Comparison of ENCODE assay signal across 8 cellular contexts in the genomic region with DNA sequence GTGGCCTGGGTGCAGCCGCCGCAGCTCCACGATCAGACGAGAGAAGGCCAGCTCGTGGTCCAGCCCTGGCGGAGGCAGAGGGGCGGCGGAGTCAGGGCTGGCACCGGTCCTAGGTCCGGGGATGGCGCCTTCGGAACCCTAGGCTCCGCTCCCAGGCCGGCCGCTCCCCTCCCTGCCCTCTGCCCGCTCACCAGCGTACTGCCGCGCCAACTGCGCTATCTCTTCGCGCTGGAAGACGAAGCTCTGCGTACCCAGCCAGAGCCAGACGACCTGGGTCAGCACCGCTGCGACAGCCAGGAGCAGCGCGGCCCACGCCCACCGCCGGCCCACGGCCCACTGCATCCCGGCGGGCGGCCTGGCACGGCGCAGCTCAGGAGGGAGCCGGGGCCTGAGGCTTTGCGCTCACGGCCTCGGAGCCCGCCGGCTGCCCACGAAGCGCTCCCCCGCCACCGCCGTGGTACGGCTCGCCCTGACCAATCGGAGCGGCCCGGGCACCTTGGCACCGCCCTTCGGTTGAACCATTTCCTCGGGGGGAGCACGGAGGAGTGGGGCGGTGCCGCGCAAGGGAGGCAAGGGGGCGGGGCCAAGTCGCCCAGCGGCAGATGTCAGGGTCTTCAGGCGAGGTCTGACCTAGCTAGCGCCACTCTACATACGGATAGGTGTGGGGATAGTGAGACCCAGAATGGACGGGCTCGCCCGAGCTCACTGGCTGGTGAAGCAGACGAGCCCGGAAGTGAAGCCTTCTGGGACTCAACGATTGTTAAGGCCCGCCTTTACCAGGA. TPM values are rescaled to one million over a fixed set of nuclear protein-coding genes. Genes with fewer than 3 reads are reported as not detected.
DNase-seq lines count a peak whose midpoint lies in the region; ATAC-seq and TF ChIP-seq lines count a peak whose summit lies in the region.

A gene (minus strand): TSS at position 432 of the 782 bp plus-strand sequence. CDS start 90 bp downstream, at position 342.

- H3K4me3 Mint-ChIP-seq in activated naive CD8-positive, alpha-beta T cell treated with anti-CD3 and anti-CD28 coated beads, Interleukin-2, amount 10 ng/mL, durations not matched to agents 7 days and 5 days: peak within 1 kb of the TSS; percentile 87
- H3K4me3 Mint-ChIP-seq in osteocyte (ENCODE audit: unreplicated experiment): peak within 1 kb of the TSS; percentile 84

- H3K9me3 ChIP-seq in SU-DHL-6 (ENCODE audit: insufficient read depth, low read length) (no peaks in the 10 kb centered on the region), thoracic aorta (no peaks in the 10 kb centered on the region)

- no peaks in the 10 kb centered on the region for H3K9me2 ChIP-seq in SU-DHL-6 (replicated peaks; ENCODE audit: insufficient read depth, low read length)

- no peak for TF ChIP-seq CTCF in SU-DHL-6 (IDR thresholded peaks at IDR 0.05; ENCODE audit: insufficient read depth, low read length, poor library complexity, severe bottlenecking)
- TF ChIP-seq CTCF in osteocyte (IDR thresholded peaks at IDR 0.05): no peak
- TF ChIP-seq CTCF in thoracic aorta (IDR thresholded peaks at IDR 0.05): no peak

- peaks cover 26% of the 10 kb centered on the region for H3K79me2 ChIP-seq in SU-DHL-6 (ENCODE audit: insufficient read depth, low read length)

- DNase-seq in NCI-H128 (lab: John Stamatoyannopoulos, UW; ENCODE audit: unreplicated experiment) (peak; percentile 94), head of caudate nucleus (peak; percentile 87 to 99 (median 97)), osteocyte (ENCODE audit: extremely low spot score, unreplicated experiment) (peak; percentile 97), thoracic aorta (ENCODE audit: low spot score) (peak; percentile 71)
- peak; percentile 97 for DNase-seq in activated naive CD8-positive, alpha-beta T cell treated with anti-CD3 and anti-CD28 coated beads, Interleukin-2, amount 10 ng/mL, durations not matched to agents 7 days and 5 days

- POLR2A ChIA-PET in activated naive CD8-positive, alpha-beta T cell treated with anti-CD3 and anti-CD28 coated beads, Interleukin-2, amount 10 ng/mL, durations not matched to agents 7 days and 5 days (lab: Charles Lee): interaction anchor here (0.6 to 7.1 kb wide), 22 partner anchors 8 to 1002 kb away, joined by 3 to 117 read pairs (median 5); a partner anchor contains a TSS

- H3K36me3 ChIP-seq in SU-DHL-6 (ENCODE audit: low read length) (0 out of 2 replicates have a peak, but pooled peaks cover 5% of the 10 kb centered on the region), thoracic aorta (no peaks in the 10 kb centered on the region)

- no peaks in the 10 kb centered on the region for H4K20me1 ChIP-seq in SU-DHL-6 (ENCODE audit: low read depth, low read length)

- peak within 1 kb of the TSS; percentile 65 for H3K4me2 ChIP-seq in SU-DHL-6 (ENCODE audit: low read depth, low read length, poor library complexity, severe bottlenecking)

- no peaks in the 10 kb centered on the region for H3K9me3 Mint-ChIP-seq in activated naive CD8-positive, alpha-beta T cell treated with anti-CD3 and anti-CD28 coated beads, Interleukin-2, amount 10 ng/mL, durations not matched to agents 7 days and 5 days
- no peaks in the 10 kb centered on the region for H3K9me3 Mint-ChIP-seq in osteocyte (ENCODE audit: unreplicated experiment)

- peak within 1 kb of the TSS; percentile 60 for H2AFZ ChIP-seq in SU-DHL-6 (ENCODE audit: low read depth, low read length, severe bottlenecking)

- peaks cover 11 to 30% of the 10 kb centered on the region in 2 donors for H3K4me1 ChIP-seq in thoracic aorta (ENCODE audit: control insufficient read depth in 1 of 2, low read depth in 2 of 2)

- TF ChIP-seq POLR2A in GM10847 (IDR thresholded peaks at IDR 0.05; ENCODE audit: extremely low read depth, insufficient read length): peak; percentile 68

- ATAC-seq in HG02642 (IDR thresholded peaks at IDR 0.05; ENCODE audit: poor library complexity, unreplicated experiment) (peak; percentile 91), thoracic aorta (ENCODE audit: insufficient number of reproducible peaks, low FRiP score, low read depth) (peak; percentile 88)
- ATAC-seq in activated naive CD8-positive, alpha-beta T cell treated with anti-CD3 and anti-CD28 coated beads, Interleukin-2, amount 10 ng/mL, durations not matched to agents 7 days and 5 days (ENCODE audit: low read depth): peak; percentile 91

- intact Hi-C loops in head of caudate nucleus (cut with DNase I): no loop called here

- peak within 1 kb of the TSS; percentile 53 for H3K27ac ChIP-seq in SU-DHL-6 (ENCODE audit: low read depth, low read length)
- peak within 1 kb of the TSS; percentile 74 to 87 for H3K27ac ChIP-seq in thoracic aorta

- H3K27me3 ChIP-seq in SU-DHL-6 (ENCODE audit: low read length) (no peaks in the 10 kb centered on the region), thoracic aorta (replicated peaks; ENCODE audit: insufficient read depth) (no peaks in the 10 kb centered on the region)

- H3K27me3 Mint-ChIP-seq in activated naive CD8-positive, alpha-beta T cell treated with anti-CD3 and anti-CD28 coated beads, Interleukin-2, amount 10 ng/mL, durations not matched to agents 7 days and 5 days: no peaks in the 10 kb centered on the region
- H3K27me3 Mint-ChIP-seq in osteocyte (ENCODE audit: unreplicated experiment): no peaks in the 10 kb centered on the region

- H3K4me3 ChIP-seq in SU-DHL-6 (ENCODE audit: insufficient read depth, low read length, poor library complexity, severe bottlenecking) (peak within 1 kb of the TSS; percentile 68), thoracic aorta (peak within 1 kb of the TSS; percentile 79)

- H3K27ac Mint-ChIP-seq in activated naive CD8-positive, alpha-beta T cell treated with anti-CD3 and anti-CD28 coated beads, Interleukin-2, amount 10 ng/mL, durations not matched to agents 7 days and 5 days: peak within 1 kb of the TSS; percentile 84
- H3K27ac Mint-ChIP-seq in osteocyte (ENCODE audit: unreplicated experiment): peak within 1 kb of the TSS; percentile 94

- peaks cover 2% of the 10 kb centered on the region for H3K36me3 Mint-ChIP-seq in activated naive CD8-positive, alpha-beta T cell treated with anti-CD3 and anti-CD28 coated beads, Interleukin-2, amount 10 ng/mL, durations not matched to agents 7 days and 5 days
- no peaks in the 10 kb centered on the region for H3K36me3 Mint-ChIP-seq in osteocyte (ENCODE audit: unreplicated experiment)

- peaks cover 21% of the 10 kb centered on the region for H3F3A ChIP-seq in SU-DHL-6 (ENCODE audit: insufficient read depth)

- peak within 1 kb of the TSS; percentile 84 for H3K9ac ChIP-seq in SU-DHL-6 (ENCODE audit: low read length)

- H3K4me1 Mint-ChIP-seq in activated naive CD8-positive, alpha-beta T cell treated with anti-CD3 and anti-CD28 coated beads, Interleukin-2, amount 10 ng/mL, durations not matched to agents 7 days and 5 days: peaks cover 31% of the 10 kb centered on the region
- peaks cover 20% of the 10 kb centered on the region for H3K4me1 Mint-ChIP-seq in osteocyte (ENCODE audit: unreplicated experiment)

RNA-seq across cellular contexts. Expression of the gene that starts here (rescaled TPM):
- 10 to 100 TPM; 48.8 to 55.4 TPM for total RNA-seq in activated naive CD8-positive, alpha-beta T cell treated with anti-CD3 and anti-CD28 coated beads, Interleukin-2, amount 10 ng/mL, durations not matched to agents 7 days and 5 days
- 71.9 and 76.7 TPM in 2 replicates for total RNA-seq in osteocyte
- 100 to 1,000 TPM in 1 of 2 donors, 10 to 100 TPM in 1; 77.0 to 131 TPM for total RNA-seq in thoracic aorta

Comparison
In these comparisons a context has a peak if more than half of its experiments do, and no peak if none do; other contexts are left out.
1. Peak in every context shown above with its lines: DNase-seq, ATAC-seq, H3K4me3 ChIP-seq and H3K27ac ChIP-seq.